In genomic region chr3:129343643-129344360, GRCh38 we compare ENCODE assay signal across 8 cellular contexts.
DNase-seq lines count a peak whose midpoint lies in the region; ATAC-seq, FAIRE-seq and TF ChIP-seq lines count a peak whose summit lies in the region.

No MANE protein-coding gene starts in this region.

- no peaks in the 10 kb centered on the region for H4K20me1 ChIP-seq in OCI-LY3 (ENCODE audit: insufficient read depth, low read length)

- H3K79me2 ChIP-seq in OCI-LY3 (ENCODE audit: low read length) = no peaks in the 10 kb centered on the region

- H3K4me2 ChIP-seq in OCI-LY3 (ENCODE audit: low read length) = no peak overlapping the region

- H3K36me3 ChIP-seq in OCI-LY3 (replicated peaks; ENCODE audit: low read depth, low read length) (no peaks in the 10 kb centered on the region), kidney (ENCODE audit: control insufficient read depth in 1 of 2, insufficient read depth in 2 of 2, low read length in 2 of 2) (no peaks in the 10 kb centered on the region)

- H3K27me3 ChIP-seq in OCI-LY3 (ENCODE audit: low read depth, low read length) = peaks cover 21% of the 10 kb centered on the region

- H3K9me3 ChIP-seq in OCI-LY3 (ENCODE audit: insufficient read depth, low read length) (no peaks in the 10 kb centered on the region), kidney (ENCODE audit: control insufficient read depth in 1 of 2, low read length in 2 of 2) (no peaks in the 10 kb centered on the region)

- DNase-seq in EL (peak; percentile 19), astrocyte of the spinal cord (ENCODE audit: low read depth, low spot score) (no peak), kidney (peak; percentile 66), NCI-H187 (lab: John Stamatoyannopoulos, UW) (no peak)
- DNase-seq in stimulated activated CD8-positive, alpha-beta memory T cell treated with anti-CD3 and anti-CD28 coated beads, Interleukin-4, amount 100 ng/mL, for 24 hours (ENCODE audit: low read depth) = peak; percentile 4

- H3K4me1 ChIP-seq in OCI-LY3 (ENCODE audit: low read length) (no peaks in the 10 kb centered on the region), kidney (ENCODE audit: control insufficient read depth in 1 of 2, insufficient read depth in 1 of 2, low read depth in 1 of 2, low read length in 2 of 2) (peaks cover 0 to 17% of the 10 kb centered on the region in 2 donors)

- in situ Hi-C loops in astrocyte of the spinal cord (cut with HindIII; ENCODE audit: low sequenced_read_pairs) = no loop called here

- FAIRE-seq in kidney (lab: Jason Lieb, UNC) = no peak

- ATAC-seq in GM19328 (IDR thresholded peaks at IDR 0.05; ENCODE audit: unreplicated experiment) (no peak), HG03565 (IDR thresholded peaks at IDR 0.05; ENCODE audit: unreplicated experiment) (no peak)

- TF ChIP-seq CTCF in OCI-LY3 (IDR thresholded peaks at IDR 0.05; ENCODE audit: low read depth, low read length) (peak; percentile 10; the same call in 1 of the 2 replicates), astrocyte of the spinal cord (IDR thresholded peaks at IDR 0.05; ENCODE audit: low read depth, low read length) (peak; percentile 78), kidney (IDR thresholded peaks at IDR 0.05; ENCODE audit: borderline replicate concordance, extremely low read depth, insufficient read depth) (no peak)

- H3K9ac ChIP-seq in OCI-LY3 (ENCODE audit: low read length) (no peak overlapping the region), kidney (ENCODE audit: low read length in 2 of 2) (no peak overlapping the region)

- H3K27ac ChIP-seq in OCI-LY3 (ENCODE audit: low read length) (no peak overlapping the region), kidney (ENCODE audit: low read depth in 2 of 2, low read length in 2 of 2) (no peak overlapping the region)

- no peak overlapping the region for H2AFZ ChIP-seq in OCI-LY3 (ENCODE audit: low read depth, low read length)

- intact Hi-C loops in kidney (cut with DNase I) = no loop called here

- H3K4me3 ChIP-seq in OCI-LY3 (ENCODE audit: low read length) (no peak overlapping the region), astrocyte of the spinal cord (ENCODE audit: low read depth, low read length) (peak overlapping the region; percentile 15), kidney (ENCODE audit: low read length in 2 of 2) (no peak overlapping the region)

Comparison
In these comparisons a context has a peak if more than half of its experiments do, and no peak if none do; other contexts are left out.
1. DNase-seq: peak in EL (single experiment), kidney (single experiment) and stimulated activated CD8-positive, alpha-beta memory T cell treated with anti-CD3 and anti-CD28 coated beads, Interleukin-4, amount 100 ng/mL, for 24 hours (single experiment); none in astrocyte of the spinal cord (single experiment) and NCI-H187 (0 of 2).